ENCODE assay signal across 19 cellular contexts in genomic region chr15:71106802-71107500, GRCh38. TPM values are rescaled to one million over a fixed set of nuclear protein-coding genes. Genes with fewer than 3 reads are reported as not detected.
A peak's percentile ranks its signal among the peaks of the same experiment; 100 is the strongest.
DNase-seq lines count a peak whose midpoint lies in the region; TF ChIP-seq lines count a peak whose summit lies in the region.
"Had no signal": no experiment of that assay in that cellular context is flagged by ENCODE, and none has a peak within 500 bp of the region (broad histone marks: within the 10 kb centered on the region; RNA-seq: fewer than 3 reads in every experiment).

No MANE protein-coding gene starts in this region.

- no peak overlapping the region for H3K4me3 Mint-ChIP-seq in HFFc6
- H3K4me3 Mint-ChIP-seq in activated CD4-positive, alpha-beta memory T cell treated with anti-CD3 and anti-CD28 coated beads, Interleukin-2, amount 10 ng/mL, durations not matched to agents 7 days and 5 days, result no peak overlapping the region
- H3K4me3 Mint-ChIP-seq: effector memory CD8-positive, alpha-beta T cell; naive thymus-derived CD4-positive, alpha-beta T cell had no signal

- in situ Hi-C loops in astrocyte of the spinal cord (cut with HindIII; ENCODE audit: low sequenced_read_pairs), result no loop called here

- H3K9me3 Mint-ChIP-seq in HFFc6, result no peaks in the 10 kb centered on the region
- H3K9me3 Mint-ChIP-seq in activated CD4-positive, alpha-beta memory T cell treated with anti-CD3 and anti-CD28 coated beads, Interleukin-2, amount 10 ng/mL, durations not matched to agents 7 days and 5 days, result no peaks in the 10 kb centered on the region
- H3K9me3 Mint-ChIP-seq: effector memory CD8-positive, alpha-beta T cell had no signal

- POLR2A ChIA-PET in activated CD4-positive, alpha-beta memory T cell treated with anti-CD3 and anti-CD28 coated beads, Interleukin-2, amount 10 ng/mL, durations not matched to agents 7 days and 5 days (lab: Charles Lee), result no interaction called here

- CTCF ChIA-PET in activated CD4-positive, alpha-beta memory T cell treated with anti-CD3 and anti-CD28 coated beads, Interleukin-2, amount 10 ng/mL, durations not matched to agents 7 days and 5 days (lab: Charles Lee), result no interaction called here

- H3K4me3 ChIP-seq in astrocyte of the spinal cord (ENCODE audit: low read depth, low read length), result no peak overlapping the region
- H3K4me3 ChIP-seq: upper lobe of right lung had no signal

- H3K27ac Mint-ChIP-seq in HFFc6, result peak overlapping the region; percentile 7; the same call in 1 of the 2 replicates
- no peak overlapping the region for H3K27ac Mint-ChIP-seq in activated CD4-positive, alpha-beta memory T cell treated with anti-CD3 and anti-CD28 coated beads, Interleukin-2, amount 10 ng/mL, durations not matched to agents 7 days and 5 days
- H3K27ac Mint-ChIP-seq: effector memory CD8-positive, alpha-beta T cell had no signal

- peaks cover 2% of the 10 kb centered on the region for H3K27me3 Mint-ChIP-seq in HFFc6 (ENCODE audit: insufficient read depth)
- H3K27me3 Mint-ChIP-seq in activated CD4-positive, alpha-beta memory T cell treated with anti-CD3 and anti-CD28 coated beads, Interleukin-2, amount 10 ng/mL, durations not matched to agents 7 days and 5 days, result no peaks in the 10 kb centered on the region

- peak; percentile 41 for DNase-seq in Daoy (ENCODE audit: low read depth)
- DNase-seq in HFFc6, result no peak
- peak; percentile 69 for DNase-seq in NOMO-1 treated with DMSO at 0.1 percent for 48 hours (lab: John Stamatoyannopoulos, UW; ENCODE audit: unreplicated experiment)
- DNase-seq in astrocyte of the spinal cord (ENCODE audit: low read depth, low spot score), result peak; percentile 22
- DNase-seq in activated CD8-positive, alpha-beta memory T cell treated with anti-CD3 and anti-CD28 coated beads for 24 hours, result no peak
- DNase-seq in activated CD4-positive, alpha-beta memory T cell treated with anti-CD3 and anti-CD28 coated beads, Interleukin-2, amount 10 ng/mL, durations not matched to agents 7 days and 5 days, result no peak
- DNase-seq in activated CD4-positive, CD25-positive, alpha-beta regulatory T cell (lab: John Stamatoyannopoulos, UW), result no peak
- no peak for DNase-seq in UCSD-AML1 (lab: John Stamatoyannopoulos, UW; ENCODE audit: unreplicated experiment)
- DNase-seq: activated CD4-positive, alpha-beta T cell treated with anti-CD3 and anti-CD28 coated beads, Interleukin-2, amount 50 U/mL, for 1 hour; activated naive CD4-positive, alpha-beta T cell treated with anti-CD3 and anti-CD28 coated beads, Interleukin-2, amount 50 U/mL, for 16 hours; AML-193; effector memory CD8-positive, alpha-beta T cell; H7; left colon; naive thymus-derived CD4-positive, alpha-beta T cell; NCI-H187 treated with DMSO at 0.1 percent for 48 hours; NCI-H226; NCI-H82; upper lobe of right lung had no signal

- no peak for TF ChIP-seq CTCF in HFFc6 (IDR thresholded peaks at IDR 0.05)
- no peak for TF ChIP-seq CTCF in astrocyte of the spinal cord (IDR thresholded peaks at IDR 0.05; ENCODE audit: low read depth, low read length)

- H3K4me1 Mint-ChIP-seq in HFFc6 (ENCODE audit: low read depth), result peaks cover 74% of the 10 kb centered on the region
- H3K4me1 Mint-ChIP-seq in activated CD4-positive, alpha-beta memory T cell treated with anti-CD3 and anti-CD28 coated beads, Interleukin-2, amount 10 ng/mL, durations not matched to agents 7 days and 5 days, result no peaks in the 10 kb centered on the region
- H3K4me1 Mint-ChIP-seq: naive thymus-derived CD4-positive, alpha-beta T cell had no signal

- no peaks in the 10 kb centered on the region for H3K36me3 Mint-ChIP-seq in HFFc6 (ENCODE audit: low read depth)
- H3K36me3 Mint-ChIP-seq in activated CD4-positive, alpha-beta memory T cell treated with anti-CD3 and anti-CD28 coated beads, Interleukin-2, amount 10 ng/mL, durations not matched to agents 7 days and 5 days (ENCODE audit: low read depth), result no peaks in the 10 kb centered on the region
- H3K36me3 Mint-ChIP-seq: naive thymus-derived CD4-positive, alpha-beta T cell had no signal

RNA-seq across cellular contexts. Expression of gene THSD4, which starts 8.3 kb away (rescaled TPM):
- 3.4 and 5.4 TPM in 2 replicates for total RNA-seq in Daoy (2014; rRNA removed; shearing (Covaris generic))
- total RNA-seq in HFFc6 (2021; fragmentation: NEBNext Ultra II Directional; extraction: Animal tissue kit (Norgen Biotek cat#: 25700)), result 10 to 100 TPM; 32.7 to 39.1 (median 36.4) TPM
- total RNA-seq in activated CD4-positive, alpha-beta memory T cell treated with anti-CD3 and anti-CD28 coated beads, Interleukin-2, amount 10 ng/mL, durations not matched to agents 7 days and 5 days, result under 1 TPM in 1 of 2 experiments, not detected in 1; 0.08 TPM
- total RNA-seq: naive thymus-derived CD4-positive, alpha-beta T cell had no signal

Comparison
In these comparisons a context has a peak if more than half of its experiments do, and no peak if none do; other contexts are left out.
1. DNase-seq: peak in Daoy (single experiment), NOMO-1 treated with DMSO at 0.1 percent for 48 hours (single experiment) and astrocyte of the spinal cord (single experiment); none in HFFc6 (single experiment), activated CD8-positive, alpha-beta memory T cell treated with anti-CD3 and anti-CD28 coated beads for 24 hours (single experiment), activated CD4-positive, alpha-beta memory T cell treated with anti-CD3 and anti-CD28 coated beads, Interleukin-2, amount 10 ng/mL, durations not matched to agents 7 days and 5 days (single experiment), activated CD4-positive, CD25-positive, alpha-beta regulatory T cell (0 of 4) and UCSD-AML1 (single experiment).